14 cellular contexts compared by ENCODE assay signal in the genomic region with DNA sequence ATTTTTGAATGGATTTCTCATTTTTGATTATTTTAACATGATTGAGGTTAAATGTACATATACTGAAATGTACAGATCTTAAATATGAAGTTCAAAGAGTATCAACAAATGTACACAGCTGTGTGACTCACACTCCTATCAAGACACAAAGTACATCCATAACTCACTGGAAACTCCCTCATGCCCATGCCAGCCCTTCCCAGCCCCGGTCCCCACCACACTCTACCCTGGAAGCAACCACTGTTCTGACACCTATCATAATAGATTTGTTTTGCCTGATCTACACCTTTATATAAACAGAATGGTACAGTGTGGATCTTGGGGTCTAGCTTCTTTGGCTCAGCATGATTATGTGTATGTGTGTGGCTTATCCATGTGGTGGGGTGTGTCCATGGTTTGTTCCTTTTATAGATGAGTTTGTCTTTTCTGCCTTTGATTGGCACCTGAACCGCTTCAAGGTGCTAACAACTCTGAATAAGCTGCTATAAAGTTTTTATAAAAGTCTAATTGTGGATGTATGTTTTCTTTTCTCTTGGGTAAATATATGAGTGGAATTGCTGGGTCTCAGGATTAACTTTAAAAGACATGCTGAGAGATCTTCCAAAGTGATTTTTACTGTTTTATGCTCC.
DNase-seq lines count a peak whose midpoint lies in the region; ATAC-seq and TF ChIP-seq lines count a peak whose summit lies in the region.
"Had no signal": no experiment of that assay in that cellular context is flagged by ENCODE, and none has a peak within 500 bp of the region (broad histone marks: within the 10 kb centered on the region; RNA-seq: fewer than 3 reads in every experiment).

No MANE protein-coding gene starts in this region.

- H2AFZ ChIP-seq in hepatocyte = no peak overlapping the region

- no peaks in the 10 kb centered on the region for H3K36me3 ChIP-seq in MG63
- H3K36me3 ChIP-seq in hepatocyte (replicated peaks; ENCODE audit: insufficient read depth, low read depth) = no peaks in the 10 kb centered on the region
- H3K36me3 ChIP-seq: right atrium auricular region, SJSA1, thoracic aorta had no signal

- no peak overlapping the region for H3K4me3 ChIP-seq in MG63
- no peak overlapping the region for H3K4me3 ChIP-seq in hepatocyte
- H3K4me3 ChIP-seq: coronary artery, right atrium auricular region, SJSA1, thoracic aorta had no signal

- 80% methylated on average over 2 of the region's 2 CpGs for WGBS in hepatocyte (ENCODE audit: low lambda C conversion rate, missing lambda C conversion rate)

- DNase-seq in MG63 (peak; percentile 9), SHP77 treated with DMSO at 0.1 percent for 48 hours (lab: John Stamatoyannopoulos, UW) (peak; percentile 18), hepatocyte (ENCODE audit: low spot score) (peak; percentile 23), renal cortical epithelial cell (ENCODE audit: low read depth) (peak; percentile 30), NCI-H524 (lab: John Stamatoyannopoulos, UW) (no peak)
- DNase-seq: AML-193, foreskin fibroblast, KG1 had no signal

- H3K27ac ChIP-seq in hepatocyte = peak overlapping the region; percentile 90
- H3K27ac ChIP-seq: coronary artery, right atrium auricular region, SJSA1, thoracic aorta had no signal

- H3K4me2 ChIP-seq in hepatocyte = peak overlapping the region; percentile 68

- H4K20me1 ChIP-seq in hepatocyte (ENCODE audit: insufficient read depth, poor library complexity, severe bottlenecking) = no peaks in the 10 kb centered on the region

- peaks cover 18% of the 10 kb centered on the region for H3K79me2 ChIP-seq in hepatocyte

- no peaks in the 10 kb centered on the region for H3K9me2 ChIP-seq in hepatocyte (replicated peaks; ENCODE audit: insufficient read depth)

- peaks cover 21% of the 10 kb centered on the region for H3K4me1 ChIP-seq in hepatocyte (ENCODE audit: insufficient read depth)

- TF ChIP-seq CTCF in hepatocyte (IDR thresholded peaks at IDR 0.05; ENCODE audit: poor library complexity) = no peak

- ATAC-seq in GM21515 (IDR thresholded peaks at IDR 0.05; ENCODE audit: unreplicated experiment) = no peak
- ATAC-seq in HG02973 (IDR thresholded peaks at IDR 0.05; ENCODE audit: unreplicated experiment) = no peak

- no peaks in the 10 kb centered on the region for H3K9me3 ChIP-seq in MG63
- H3K9me3 ChIP-seq in hepatocyte (ENCODE audit: low read depth) = no peaks in the 10 kb centered on the region
- H3K9me3 ChIP-seq: right atrium auricular region, SJSA1, thoracic aorta had no signal

- H3K27me3 ChIP-seq in MG63 (no peaks in the 10 kb centered on the region), hepatocyte (no peaks in the 10 kb centered on the region)
- H3K27me3 ChIP-seq: right atrium auricular region, SJSA1 had no signal

Comparison
In these comparisons a context has a peak if more than half of its experiments do, and no peak if none do; other contexts are left out.
1. DNase-seq: peak in MG63 (single experiment), SHP77 treated with DMSO at 0.1 percent for 48 hours (single experiment), hepatocyte (single experiment) and renal cortical epithelial cell (single experiment); none in NCI-H524 (0 of 2).